In the genomic region with DNA sequence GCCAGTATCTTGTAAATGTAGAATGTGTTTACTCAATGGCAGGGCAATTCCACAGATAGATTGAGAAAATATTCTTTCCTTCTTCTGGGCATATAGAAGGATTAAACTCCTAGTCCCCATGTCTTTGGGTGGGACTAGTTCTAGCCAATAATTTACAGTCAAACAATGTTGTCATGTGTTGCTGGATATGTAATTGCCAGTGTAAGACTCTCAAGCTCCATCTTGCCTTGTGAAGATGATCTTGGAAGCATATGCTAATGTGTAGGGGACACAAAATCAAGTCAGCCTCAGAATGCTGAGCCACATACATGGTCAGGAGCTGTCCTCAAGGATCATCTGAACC, we compare ENCODE assay signal across 21 cellular contexts.
DNase-seq lines count a peak whose midpoint lies in the region; ATAC-seq, FAIRE-seq and TF ChIP-seq lines count a peak whose summit lies in the region.
"Had no signal": no experiment of that assay in that cellular context is flagged by ENCODE, and none has a peak within 500 bp of the region (broad histone marks: within the 10 kb centered on the region; RNA-seq: fewer than 3 reads in every experiment).

No MANE protein-coding gene starts in this region.

- H4K91ac ChIP-seq in H9 (ENCODE audit: insufficient read length, low read depth, low read length): no peak overlapping the region

- H3K4me1 Mint-ChIP-seq in H9: peaks cover 3 to 7% of the 10 kb centered on the region in 2 experiments; a peak in 1 of 4 replicates

- FAIRE-seq in bronchial epithelial cell (lab: Jason Lieb, UNC): peak; percentile 13
- FAIRE-seq: astrocyte had no signal

- no peak overlapping the region for H4K8ac ChIP-seq in H9 (replicated peaks; ENCODE audit: insufficient read length, low read depth, low read length)
- no peak overlapping the region for H4K8ac ChIP-seq in mesendoderm (ENCODE audit: low read depth, low read length)

- TF ChIP-seq CTCF in bronchial epithelial cell (IDR thresholded peaks at IDR 0.05; ENCODE audit: insufficient read depth, low read length, severe bottlenecking) (no peak), tibial artery (IDR thresholded peaks at IDR 0.05) (no peak), H9 (conservative IDR thresholded peaks at IDR 0.05) (no peak)

- no peak overlapping the region for H3K27ac Mint-ChIP-seq in H9

- H3K79me2 ChIP-seq in H9 (ENCODE audit: insufficient read depth, low read length): no peaks in the 10 kb centered on the region
- no peaks in the 10 kb centered on the region for H3K79me2 ChIP-seq in mesendoderm (ENCODE audit: control insufficient read depth, insufficient read depth, low read length)
- H3K79me2 ChIP-seq: hepatocyte had no signal

- H2BK5ac ChIP-seq in H9 (ENCODE audit: insufficient read length, low read length) (no peak overlapping the region), mesendoderm (ENCODE audit: low read length) (no peak overlapping the region)

- no peaks in the 10 kb centered on the region for H3K9me3 Mint-ChIP-seq in H9

- H3K4ac ChIP-seq in H9 (ENCODE audit: low read depth, low read length): no peak overlapping the region
- no peak overlapping the region for H3K4ac ChIP-seq in mesendoderm (ENCODE audit: low read depth, low read length)

- H2AK5ac ChIP-seq in H9 (ENCODE audit: insufficient read length, low read length) (no peak overlapping the region), mesendoderm (ENCODE audit: low read length) (no peak overlapping the region)

- no peak overlapping the region for H3K4me2 ChIP-seq in H9 (ENCODE audit: insufficient read depth, insufficient read length, low read length)
- H3K4me2 ChIP-seq in mesendoderm (ENCODE audit: low read length): no peak overlapping the region
- H3K4me2 ChIP-seq: hepatocyte, neural progenitor cell had no signal

- H3K79me1 ChIP-seq in H9 (ENCODE audit: insufficient read depth, low read depth, low read length, poor library complexity, severe bottlenecking) (no peaks in the 10 kb centered on the region), mesendoderm (ENCODE audit: low read length) (no peaks in the 10 kb centered on the region)

- no peak overlapping the region for H3K56ac ChIP-seq in H9 (ENCODE audit: insufficient read length, low read depth, low read length)
- no peak overlapping the region for H3K56ac ChIP-seq in mesendoderm (ENCODE audit: low read length)

- no peak overlapping the region for H3K18ac ChIP-seq in H9 (ENCODE audit: insufficient read length, low read depth, low read length)
- no peak overlapping the region for H3K18ac ChIP-seq in mesendoderm (ENCODE audit: low read length)

- peak; percentile 45 for ATAC-seq in HG03378 (IDR thresholded peaks at IDR 0.05; ENCODE audit: unreplicated experiment)
- ATAC-seq: left ventricle myocardium superior had no signal

- H3K9me3 ChIP-seq in tibial artery (no peaks in the 10 kb centered on the region), H9 (ENCODE audit: control insufficient read depth, low read depth, low read length) (no peaks in the 10 kb centered on the region), MG63 (no peaks in the 10 kb centered on the region)
- H3K9me3 ChIP-seq: testis had no signal

- H3K27ac ChIP-seq in tibial artery (peak overlapping the region; percentile 44 to 69), H9 (ENCODE audit: insufficient read length, low read depth, low read length) (no peak overlapping the region), mesendoderm (ENCODE audit: low read depth, low read length) (no peak overlapping the region)
- H3K27ac ChIP-seq: 22Rv1, hepatocyte, neural progenitor cell, skin epidermis, testis had no signal

- H3K4me3 Mint-ChIP-seq in H9: no peak overlapping the region
- H3K4me3 Mint-ChIP-seq: neural progenitor cell had no signal

- intact Hi-C loops in tibial artery (cut with DNase I; ENCODE audit: low total_unique reads): no loop called here

- no peak overlapping the region for H2AFZ ChIP-seq in H9 (ENCODE audit: low read length)
- H2AFZ ChIP-seq: hepatocyte, neural progenitor cell had no signal

- H3K23me2 ChIP-seq in H9 (ENCODE audit: insufficient read length, low read depth, low read length, poor library complexity, severe bottlenecking): no peaks in the 10 kb centered on the region

- H3T11ph ChIP-seq in H9 (ENCODE audit: low read length): no peak overlapping the region

- H3K9ac ChIP-seq in H9 (ENCODE audit: extremely low read depth, insufficient read length, low read length) (no peak overlapping the region), mesendoderm (ENCODE audit: low read length) (no peak overlapping the region)
- H3K9ac ChIP-seq: neural progenitor cell had no signal

- no peaks in the 10 kb centered on the region for H4K20me1 ChIP-seq in H9 (ENCODE audit: control insufficient read depth, insufficient read depth, insufficient read length)

- H2BK12ac ChIP-seq in H9 (ENCODE audit: insufficient read length, low read depth, low read length): no peak overlapping the region

- H3K27me3 ChIP-seq in bronchial epithelial cell (ENCODE audit: control insufficient read depth, insufficient read depth, low read length): no peaks in the 10 kb centered on the region
- H3K27me3 ChIP-seq in tibial artery: no peaks in the 10 kb centered on the region
- H3K27me3 ChIP-seq in H9 (ENCODE audit: insufficient read depth, low read length): no peaks in the 10 kb centered on the region
- no peaks in the 10 kb centered on the region for H3K27me3 ChIP-seq in mesendoderm (ENCODE audit: insufficient read depth, low read length, poor library complexity)
- no peaks in the 10 kb centered on the region for H3K27me3 ChIP-seq in MG63
- H3K27me3 ChIP-seq: hepatocyte, neural progenitor cell, testis had no signal

- no peak overlapping the region for H3K14ac ChIP-seq in H9 (ENCODE audit: insufficient read depth, low read length)

- no peak overlapping the region for H3K4me3 ChIP-seq in bronchial epithelial cell (ENCODE audit: low read depth, low read length)
- H3K4me3 ChIP-seq in tibial artery: no peak overlapping the region
- no peak overlapping the region for H3K4me3 ChIP-seq in mesendoderm (ENCODE audit: low read length)
- no peak overlapping the region for H3K4me3 ChIP-seq in MG63
- H3K4me3 ChIP-seq: hepatocyte, neural progenitor cell, skin epidermis, testis had no signal

- no peak overlapping the region for H3K23ac ChIP-seq in H9 (ENCODE audit: insufficient read length, low read depth, low read length)
- H3K23ac ChIP-seq in mesendoderm (ENCODE audit: low read length): no peak overlapping the region

- H3K27me3 Mint-ChIP-seq in H9 (ENCODE audit: low read depth): no peaks in the 10 kb centered on the region

- DNase-seq in DMS 273 (lab: John Stamatoyannopoulos, UW; ENCODE audit: unreplicated experiment): peak; percentile 34
- DNase-seq in DMS 273 treated with DMSO at 0.1 percent for 48 hours (lab: John Stamatoyannopoulos, UW): no peak
- peak; percentile 39 for DNase-seq in bronchial epithelial cell (ENCODE audit: low read depth)
- DNase-seq in tibial artery: no peak
- DNase-seq in H9: no peak
- DNase-seq in mesendoderm: no peak
- DNase-seq in MG63: no peak
- DNase-seq: activated CD4-positive, CD25-positive, alpha-beta regulatory T cell treated with anti-CD3 and anti-CD28 coated beads, Interleukin-2, amount 50 U/mL, for 72 hours; activated T-cell treated with anti-CD3 and anti-CD28 coated beads, Interleukin-2, amount 50 U/mL, for 48 hours; HCEC 1CT; Karpas-422; left ventricle myocardium superior; NCI-H2081 treated with DMSO at 0.1 percent for 48 hours; NK-92 treated with Interleukin-12 subunit alpha and Interleukin-12 subunit beta, amount 100 ng/mL, for 24 hours; testis had no signal

- no peak overlapping the region for H2BK15ac ChIP-seq in H9 (ENCODE audit: low read depth, low read length)
- no peak overlapping the region for H2BK15ac ChIP-seq in mesendoderm (replicated peaks; ENCODE audit: low read depth)

- no peaks in the 10 kb centered on the region for H3K36me3 ChIP-seq in bronchial epithelial cell (ENCODE audit: control insufficient read depth, insufficient read depth, low read length)
- H3K36me3 ChIP-seq in tibial artery: no peaks in the 10 kb centered on the region
- no peaks in the 10 kb centered on the region for H3K36me3 ChIP-seq in mesendoderm (ENCODE audit: control insufficient read depth, insufficient read depth, low read length)
- no peaks in the 10 kb centered on the region for H3K36me3 ChIP-seq in MG63
- H3K36me3 ChIP-seq: neural progenitor cell had no signal

- H2BK120ac ChIP-seq in H9 (ENCODE audit: low read depth, low read length, poor library complexity, severe bottlenecking) (no peak overlapping the region), mesendoderm (ENCODE audit: low read depth, low read length) (no peak overlapping the region)

- H4K5ac ChIP-seq in H9 (ENCODE audit: insufficient read length, low read depth, low read length) (no peak overlapping the region), mesendoderm (ENCODE audit: low read length) (no peak overlapping the region)

- H3K4me1 ChIP-seq in tibial artery (peaks cover 0 to 20% (median 7%) of the 10 kb centered on the region in 4 donors), H9 (ENCODE audit: insufficient read depth, low read length) (no peaks in the 10 kb centered on the region), mesendoderm (ENCODE audit: control insufficient read depth, low read depth, low read length) (no peaks in the 10 kb centered on the region)
- H3K4me1 ChIP-seq: neural progenitor cell, testis had no signal

- H2BK20ac ChIP-seq in H9 (ENCODE audit: low read depth, low read length, poor library complexity, severe bottlenecking): no peak overlapping the region

- H3K36me3 Mint-ChIP-seq in H9 (ENCODE audit: insufficient read depth in 1 of 3, low read depth in 3 of 3): no peaks in the 10 kb centered on the region
- H3K36me3 Mint-ChIP-seq: neural progenitor cell had no signal

Comparison
In these comparisons a context has a peak if more than half of its experiments do, and no peak if none do; other contexts are left out.
1. DNase-seq: peak in DMS 273 (single experiment) and bronchial epithelial cell (single experiment); none in DMS 273 treated with DMSO at 0.1 percent for 48 hours (single experiment), tibial artery (0 of 2), H9 (single experiment), mesendoderm (single experiment) and MG63 (single experiment).
2. H3K27ac ChIP-seq: peak in tibial artery (2 of 2); none in H9 (single experiment) and mesendoderm (single experiment).